14 cellular contexts compared by ENCODE assay signal in the genomic region with DNA sequence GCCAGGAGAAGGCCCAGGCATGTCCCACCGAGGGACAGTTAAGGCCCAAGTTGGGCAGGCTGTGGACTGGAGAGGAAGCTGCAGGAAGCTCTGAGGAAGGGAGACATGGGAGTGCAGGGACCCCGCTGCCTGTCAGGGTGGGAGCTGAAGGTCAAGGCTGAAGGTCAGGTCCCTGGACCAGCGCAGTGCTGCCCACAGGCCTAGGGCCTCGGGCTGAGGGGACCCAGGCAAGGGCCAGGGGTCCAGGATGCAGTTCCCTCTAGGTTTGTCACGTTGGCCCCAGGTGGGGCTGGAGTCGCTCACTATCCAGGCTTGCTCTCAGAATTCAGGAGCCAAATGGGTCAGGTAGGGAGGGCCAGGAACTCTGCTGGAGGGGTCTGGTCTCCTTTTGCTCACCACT.
DNase-seq lines count a peak whose midpoint lies in the region; ATAC-seq, FAIRE-seq and TF ChIP-seq lines count a peak whose summit lies in the region.
"Had no signal": no experiment of that assay in that cellular context is flagged by ENCODE, and none has a peak within 500 bp of the region (broad histone marks: within the 10 kb centered on the region; RNA-seq: fewer than 3 reads in every experiment).

No MANE protein-coding gene starts in this region.

- intact Hi-C loops in esophagus squamous epithelium (cut with DNase I) = no loop called here

- H3K27ac ChIP-seq in C4-2B (peak overlapping the region; percentile 60; the same call in 1 of the 2 replicates), esophagus squamous epithelium (peak overlapping the region; percentile 84 to 93 (median 88))

- no peaks in the 10 kb centered on the region for H3K27me3 Mint-ChIP-seq in WTC11 (ENCODE audit: low read depth)
- H3K27me3 Mint-ChIP-seq: activated B cell treated with CpG ODN at 0.5 μM for 24 hours had no signal

- H3K27ac Mint-ChIP-seq in WTC11 = peak overlapping the region; percentile 87
- H3K27ac Mint-ChIP-seq: activated B cell treated with CpG ODN at 0.5 μM for 24 hours had no signal

- no peak overlapping the region for H3K4me3 Mint-ChIP-seq in WTC11
- H3K4me3 Mint-ChIP-seq: activated B cell treated with CpG ODN at 0.5 μM for 24 hours, nephron had no signal

- H3K9ac ChIP-seq in skeletal muscle satellite cell (ENCODE audit: low read depth, low read length) = peak overlapping the region; percentile 80

- ATAC-seq in WTC11 = no peak
- ATAC-seq in GM18867 (IDR thresholded peaks at IDR 0.05; ENCODE audit: unreplicated experiment) = no peak
- ATAC-seq in HG03280 (IDR thresholded peaks at IDR 0.05; ENCODE audit: unreplicated experiment) = no peak

- POLR2A ChIA-PET in WTC11 (lab: Charles Lee) = no interaction called here

- H3K4me3 ChIP-seq in esophagus squamous epithelium (no peak overlapping the region), skeletal muscle satellite cell (ENCODE audit: low read length) (no peak overlapping the region)

- H3K36me3 ChIP-seq in esophagus squamous epithelium (peaks cover 5 to 67% (median 13%) of the 10 kb centered on the region in 3 donors), skeletal muscle satellite cell (ENCODE audit: insufficient read depth, low read length) (peaks cover 63% of the 10 kb centered on the region)

- no peaks in the 10 kb centered on the region for H3K27me3 ChIP-seq in esophagus squamous epithelium
- H3K27me3 ChIP-seq in skeletal muscle satellite cell (ENCODE audit: control insufficient read depth, insufficient read depth, low read length) = no peaks in the 10 kb centered on the region

- H3K36me3 Mint-ChIP-seq in WTC11 = no peaks in the 10 kb centered on the region; the same call in none of the 2 replicates

- no peak for FAIRE-seq in frontal cortex (lab: Jason Lieb, UNC)

- no peaks in the 10 kb centered on the region for H3K9me3 ChIP-seq in esophagus squamous epithelium
- no peaks in the 10 kb centered on the region for H3K9me3 ChIP-seq in skeletal muscle satellite cell (replicated peaks; ENCODE audit: low read length)

- H3K4me1 ChIP-seq in esophagus squamous epithelium = peaks cover 60 to 95% (median 60%) of the 10 kb centered on the region in 3 donors
- H3K4me1 ChIP-seq in skeletal muscle satellite cell (ENCODE audit: control insufficient read depth, insufficient read depth, low read length) = peaks cover 71% of the 10 kb centered on the region

- H3K9me3 Mint-ChIP-seq in WTC11 = no peaks in the 10 kb centered on the region
- H3K9me3 Mint-ChIP-seq: activated B cell treated with CpG ODN at 0.5 μM for 24 hours, nephron had no signal

- no peak for DNase-seq in WTC11 (ENCODE audit: low spot score)
- DNase-seq in esophagus squamous epithelium (lab: John Stamatoyannopoulos, UW) = no peak
- DNase-seq in frontal cortex (ENCODE audit: low spot score in 2 of 2) = no peak
- no peak for DNase-seq in ecto neural progenitor cell (ENCODE audit: low spot score)
- DNase-seq: activated B cell treated with CpG ODN at 0.5 μM for 24 hours, activated T-cell treated with anti-CD3 and anti-CD28 coated beads for 4 hours, amygdala, DMS153, NCI-H1092 had no signal

- TF ChIP-seq CTCF in C4-2B (conservative IDR thresholded peaks at IDR 0.05) (no peak), WTC11 (IDR thresholded peaks at IDR 0.05) (no peak), esophagus squamous epithelium (IDR thresholded peaks at IDR 0.05) (no peak)

- peaks cover 27% of the 10 kb centered on the region for H3K4me1 Mint-ChIP-seq in WTC11
- H3K4me1 Mint-ChIP-seq: activated B cell treated with CpG ODN at 0.5 μM for 24 hours had no signal

- CTCF ChIA-PET in WTC11 (lab: Charles Lee) = interaction anchor here (1.3 to 4.8 kb wide), 4 partner anchors 9 to 199 kb away, joined by 3 to 32 read pairs (median 11); a partner anchor contains a TSS

- TF ChIP-seq POLR2A in esophagus squamous epithelium (IDR thresholded peaks at IDR 0.05) = no peak

- 61 to 64% methylated on average over 2 to 4 of the region's 6 CpGs for WGBS in esophagus squamous epithelium, 2 donors

- H3K4me2 ChIP-seq in skeletal muscle satellite cell (ENCODE audit: low read length) = peak overlapping the region; percentile 25

TF ChIP-seq in WTC11, 78 proteins besides CTCF, POLR2A, EP300 and RAD21:
- TF ChIP-seq TEAD4 (CRISPR knock-in tag; IDR thresholded peaks at IDR 0.05) (no peak), TEAD1 (CRISPR knock-in tag; IDR thresholded peaks at IDR 0.05) (no peak), MYBL2 (CRISPR knock-in tag; IDR thresholded peaks at IDR 0.05) (no peak)
- TF ChIP-seq, protein P1, sequence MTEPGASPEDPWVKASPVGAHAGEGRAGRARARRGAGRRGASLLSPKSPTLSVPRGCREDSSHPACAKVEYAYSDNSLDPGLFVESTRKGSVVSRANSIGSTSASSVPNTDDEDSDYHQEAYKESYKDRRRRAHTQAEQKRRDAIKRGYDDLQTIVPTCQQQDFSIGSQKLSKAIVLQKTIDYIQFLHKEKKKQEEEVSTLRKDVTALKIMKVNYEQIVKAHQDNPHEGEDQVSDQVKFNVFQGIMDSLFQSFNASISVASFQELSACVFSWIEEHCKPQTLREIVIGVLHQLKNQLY (CRISPR knock-in tag; IDR thresholded peaks at IDR 0.05) = no peak
- TF ChIP-seq, protein P2, sequence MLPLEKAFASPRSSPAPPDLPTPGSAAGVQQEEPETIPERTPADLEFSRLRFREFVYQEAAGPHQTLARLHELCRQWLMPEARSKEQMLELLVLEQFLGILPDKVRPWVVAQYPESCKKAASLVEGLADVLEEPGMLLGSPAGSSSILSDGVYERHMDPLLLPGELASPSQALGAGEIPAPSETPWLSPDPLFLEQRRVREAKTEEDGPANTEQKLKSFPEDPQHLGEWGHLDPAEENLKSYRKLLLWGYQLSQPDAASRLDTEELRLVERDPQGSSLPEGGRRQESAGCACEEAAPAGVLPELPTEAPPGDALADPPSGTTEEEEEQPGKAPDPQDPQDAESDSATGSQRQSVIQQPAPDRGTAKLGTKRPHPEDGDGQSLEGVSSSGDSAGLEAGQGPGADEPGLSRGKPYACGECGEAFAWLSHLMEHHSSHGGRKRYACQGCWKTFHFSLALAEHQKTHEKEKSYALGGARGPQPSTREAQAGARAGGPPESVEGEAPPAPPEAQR (CRISPR knock-in tag; IDR thresholded peaks at IDR 0.05) = no peak
TF ChIP-seq in WTC11: peak in this region for 0.
